In genomic region chr10:35855155-35855947, GRCh38 we compare ENCODE assay signal across 22 cellular contexts.
"Had no signal": no experiment of that assay in that cellular context is flagged by ENCODE, and none has a peak within 500 bp of the region (broad histone marks: within the 10 kb centered on the region; RNA-seq: fewer than 3 reads in every experiment).

No MANE protein-coding gene starts in this region.

- H3K9me3 ChIP-seq: adrenal gland, ovary, right lobe of liver, thoracic aorta had no signal

- ATAC-seq: heart right ventricle; naive thymus-derived CD4-positive, alpha-beta T cell; right lobe of liver; stimulated activated effector memory CD8-positive, alpha-beta T cell treated with anti-CD3 and anti-CD28 coated beads, Interleukin-12 subunit alpha, Interleukin-12 subunit beta, amount 100 ng/mL, for 72 hours had no signal

- H3K27ac ChIP-seq: adrenal gland, ascending aorta, heart right ventricle, ovary, right lobe of liver, thoracic aorta had no signal

- DNase-seq: activated CD4-positive, alpha-beta memory T cell treated with anti-CD3 and anti-CD28 coated beads for 36 hours; activated CD4-positive, alpha-beta T cell treated with anti-CD3 and anti-CD28 coated beads, Interleukin-2, amount 10 ng/mL, durations not matched to agents 24 days and 14 days; activated CD4-positive, CD25-positive, alpha-beta regulatory T cell treated with anti-CD3 and anti-CD28 coated beads, Interleukin-2, amount 50 U/mL, for 72 hours; activated CD8-positive, alpha-beta memory T cell treated with anti-CD3 and anti-CD28 coated beads, Interleukin-2, amount 50 U/mL, for 4 hours; activated effector memory CD4-positive, alpha-beta T cell treated with anti-CD3 and anti-CD28 coated beads, Interleukin-2, amount 50 U/mL, for 16 hours; activated naive CD4-positive, alpha-beta T cell treated with anti-CD3 and anti-CD28 coated beads for 36 hours; activated naive CD8-positive, alpha-beta T cell treated with anti-CD3 and anti-CD28 coated beads for 36 hours; activated T-cell treated with anti-CD3 and anti-CD28 coated beads, Interleukin-2, amount 50 U/mL, for 1 hour; adrenal gland; effector CD4-positive, alpha-beta T cell; foreskin fibroblast; heart right ventricle; midbrain; naive thymus-derived CD4-positive, alpha-beta T cell; ovary; right lobe of liver; stimulated activated CD4-positive, alpha-beta T cell treated with anti-CD3 and anti-CD28 coated beads, Interleukin-4, amount 100 ng/mL, for 1 hour; T1000; WERI-Rb-1 had no signal

- H3K4me3 ChIP-seq: adrenal gland, ascending aorta, heart right ventricle, ovary, right lobe of liver, thoracic aorta had no signal

- H3K4me1 ChIP-seq: adrenal gland, right lobe of liver had no signal

- H3K27me3 ChIP-seq: adrenal gland, ascending aorta, heart right ventricle, ovary, right lobe of liver had no signal

- H3K36me3 ChIP-seq: adrenal gland, ascending aorta, heart right ventricle, ovary, right lobe of liver, thoracic aorta, WERI-Rb-1 had no signal
